Comparison of ENCODE assay signal across 9 cellular contexts in the genomic region with DNA sequence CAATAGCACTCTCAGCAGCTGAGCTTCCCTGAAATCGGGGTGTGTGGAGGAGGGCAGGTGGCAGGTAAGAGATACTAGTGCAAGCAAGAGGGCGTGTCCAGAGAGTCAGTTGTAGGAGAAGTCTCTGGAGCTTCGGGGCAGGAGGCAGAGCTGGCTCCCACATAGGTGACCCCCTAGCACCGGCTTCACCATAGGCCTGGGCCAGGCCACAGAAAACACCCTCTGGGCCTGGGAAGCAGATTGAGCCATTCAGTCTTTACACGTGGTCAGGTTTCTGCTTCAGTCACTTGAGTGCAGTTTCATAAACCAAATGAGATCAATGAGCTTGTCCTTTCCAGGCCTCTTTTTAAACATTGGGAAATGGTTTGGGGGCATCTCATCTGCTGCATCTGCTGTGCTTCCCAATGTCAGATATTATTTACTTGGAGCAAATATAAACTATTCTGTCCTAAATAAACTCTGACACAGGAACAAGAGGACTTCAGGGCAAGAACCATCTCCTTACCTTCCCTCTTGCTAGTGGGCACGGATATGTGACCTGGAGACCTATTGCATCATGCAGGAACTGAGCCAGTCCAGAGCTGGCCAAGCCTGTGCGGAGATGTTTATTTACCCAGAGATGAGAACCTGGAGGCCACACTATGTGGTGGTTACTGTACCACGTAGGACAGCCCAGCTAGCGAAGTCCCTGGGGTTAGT. TPM values are rescaled to one million over a fixed set of nuclear protein-coding genes. Genes with fewer than 3 reads are reported as not detected.
DNase-seq lines count a peak whose midpoint lies in the region; ATAC-seq and TF ChIP-seq lines count a peak whose summit lies in the region.
"Had no signal": no experiment of that assay in that cellular context is flagged by ENCODE, and none has a peak within 500 bp of the region (broad histone marks: within the 10 kb centered on the region; RNA-seq: fewer than 3 reads in every experiment).

No MANE protein-coding gene starts in this region.

- peaks cover 22% of the 10 kb centered on the region for H3K27me3 Mint-ChIP-seq in nephron progenitor cell (ENCODE audit: low read depth, poor library complexity)

- H3K4me1 Mint-ChIP-seq in nephron progenitor cell: peaks cover 81% of the 10 kb centered on the region

- peak overlapping the region in 1 of 2 donors; percentile 12 for H3K9ac ChIP-seq in duodenal mucosa (ENCODE audit: low read depth in 1 of 2, low read length in 2 of 2)

- H3K9me3 ChIP-seq in HEK293 (ENCODE audit: control insufficient read depth, insufficient read depth, low read depth, low read length) (no peaks in the 10 kb centered on the region), duodenal mucosa (ENCODE audit: control insufficient read depth in 1 of 2, low read length in 2 of 2) (no peaks in the 10 kb centered on the region)

- DNase-seq in RPMI7951 (ENCODE audit: low read depth) (peak; percentile 74), nephron progenitor cell (no peak), AML-193 (lab: John Stamatoyannopoulos, UW) (no peak), activated gamma-delta T cell treated with Interleukin-2 at 50 U/mL for 16 hours (no peak)

- H3K27ac Mint-ChIP-seq in nephron progenitor cell: peak overlapping the region; percentile 37

- POLR2A ChIA-PET in HEK293 (lab: Yijun Ruan, JAX): interaction anchor here (0.7 to 0.9 kb wide), 2 partner anchors 11 to 73 kb away, joined by 3 read pairs; no protein-coding TSS in a partner anchor

- CTCF ChIA-PET in HEK293 (lab: Yijun Ruan, JAX): interaction anchor here (0.5 to 11.3 kb wide), 9 partner anchors 10 to 1253 kb away, joined by 3 to 103 read pairs (median 5); no protein-coding TSS in a partner anchor

- no peaks in the 10 kb centered on the region for H3K36me3 ChIP-seq in HEK293 (ENCODE audit: control insufficient read depth in 2 of 2, insufficient read depth in 1 of 2, low read length in 2 of 2)
- H3K36me3 ChIP-seq in duodenal mucosa (ENCODE audit: control insufficient read depth in 1 of 2, insufficient read depth in 2 of 2, low read length in 2 of 2): no peaks in the 10 kb centered on the region

- H3K4me3 ChIP-seq in HEK293 (ENCODE audit: low read depth, low read length): no peak overlapping the region
- no peak overlapping the region for H3K4me3 ChIP-seq in duodenal mucosa (ENCODE audit: low read depth in 1 of 2, low read length in 2 of 2)

- H3K9me3 Mint-ChIP-seq in nephron progenitor cell: no peaks in the 10 kb centered on the region

- H3K27me3 ChIP-seq in duodenal mucosa (ENCODE audit: control insufficient read depth in 1 of 2, insufficient read depth in 2 of 2, low read length in 2 of 2): no peaks in the 10 kb centered on the region

- ATAC-seq in GM21447 (IDR thresholded peaks at IDR 0.05; ENCODE audit: unreplicated experiment) (no peak), GM18511 (IDR thresholded peaks at IDR 0.05; ENCODE audit: unreplicated experiment) (no peak)

- H3K4me1 ChIP-seq in HEK293 (ENCODE audit: control insufficient read depth, insufficient read depth, low read length) (peaks cover 4% of the 10 kb centered on the region), duodenal mucosa (ENCODE audit: control insufficient read depth in 1 of 2, insufficient read depth in 2 of 2, low read length in 2 of 2) (peaks cover 34 to 35% of the 10 kb centered on the region in 2 donors)

- no peak overlapping the region for H3K27ac ChIP-seq in HEK293 (ENCODE audit: extremely low read depth, low read depth, low read length)
- peak overlapping the region; percentile 39 for H3K27ac ChIP-seq in duodenal mucosa (ENCODE audit: low read depth, low read length)

- TF ChIP-seq CTCF in HEK293 (tag by site-specific recombination; IDR thresholded peaks at IDR 0.05) (no peak), nephron progenitor cell (IDR thresholded peaks at IDR 0.05) (no peak)

- H3K4me3 Mint-ChIP-seq in nephron progenitor cell: no peak overlapping the region

- no peaks in the 10 kb centered on the region for H3K36me3 Mint-ChIP-seq in nephron progenitor cell (ENCODE audit: low read depth)

TF ChIP-seq in HEK293, 187 proteins besides CTCF, POLR2A, EP300 and RAD21:
- TF ChIP-seq ZNF621 (tag by site-specific recombination; IDR thresholded peaks at IDR 0.05): no peak
- no peak for TF ChIP-seq PRDM1 (tag by site-specific recombination; IDR thresholded peaks at IDR 0.05)
- TF ChIP-seq HOXD13 (CRISPR knock-in tag; IDR thresholded peaks at IDR 0.05; ENCODE audit: borderline replicate concordance): peak; percentile 94
- peak; percentile 39; the same call in 1 of the 2 replicates for TF ChIP-seq TRIM28 (IDR thresholded peaks at IDR 0.05; ENCODE audit: borderline replicate concordance, low read length)
- no peak for TF ChIP-seq MEIS1 (CRISPR knock-in tag; IDR thresholded peaks at IDR 0.05; ENCODE audit: borderline replicate concordance)
- TF ChIP-seq ZSCAN30 (tag by site-specific recombination; IDR thresholded peaks at IDR 0.05): no peak
- no peak for TF ChIP-seq ZBTB8A (tag by site-specific recombination; IDR thresholded peaks at IDR 0.05)
- no peak for TF ChIP-seq ZNF366 (tag by site-specific recombination; conservative IDR thresholded peaks at IDR 0.05)

RNA-seq across cellular contexts. Expression of gene CCR7, which starts 16.1 kb away (rescaled TPM):
- not detected in 2 replicates for total RNA-seq in RPMI7951 (2014; rRNA removed; shearing (Covaris generic))
- total RNA-seq: SK-MEL-5 had no signal

RNA-seq across cellular contexts. Expression of gene TNS4, which starts 47.7 kb away (rescaled TPM):
- not detected in 2 replicates for total RNA-seq in RPMI7951 (2014; rRNA removed; shearing (Covaris generic))
- total RNA-seq: SK-MEL-5 had no signal
